Comparison of ENCODE assay signal across 8 cellular contexts in genomic region chr11:66282468-66283455, GRCh38. TPM values are rescaled to one million over a fixed set of nuclear protein-coding genes. Genes with fewer than 3 reads are reported as not detected.
DNase-seq lines count a peak whose midpoint lies in the region; ATAC-seq lines count a peak whose summit lies in the region.

No MANE protein-coding gene starts in this region.

- no CpG with 5 or more reads among the region's 35 CpGs for WGBS in mesendoderm (ENCODE audit: extremely low coverage, insufficient coverage, low lambda C conversion rate)

- no peak overlapping the region for H4K5ac ChIP-seq in mesendoderm (ENCODE audit: low read length)

- peaks cover 48% of the 10 kb centered on the region for H3K36me3 Mint-ChIP-seq in effector memory CD8-positive, alpha-beta T cell (ENCODE audit: insufficient read depth)

- H2AK5ac ChIP-seq in mesendoderm (ENCODE audit: low read length): no peak overlapping the region

- no peaks in the 10 kb centered on the region for H3K79me2 ChIP-seq in mesendoderm (ENCODE audit: control insufficient read depth, insufficient read depth, low read length)

- no peaks in the 10 kb centered on the region for H3K27me3 Mint-ChIP-seq in effector memory CD8-positive, alpha-beta T cell

- H3K4me3 ChIP-seq in mesendoderm (ENCODE audit: low read length): no peak overlapping the region

- peaks cover 2% of the 10 kb centered on the region for H3K79me1 ChIP-seq in mesendoderm (ENCODE audit: low read length)

- H3K23ac ChIP-seq in mesendoderm (ENCODE audit: low read length): no peak overlapping the region

- no peak overlapping the region for H2BK120ac ChIP-seq in mesendoderm (ENCODE audit: low read depth, low read length)

- no peak overlapping the region for H3K9ac ChIP-seq in mesendoderm (ENCODE audit: low read length)

- H3K4me3 Mint-ChIP-seq in effector memory CD8-positive, alpha-beta T cell: peak overlapping the region; percentile 55 to 58

- H3K27ac Mint-ChIP-seq in effector memory CD8-positive, alpha-beta T cell: peak overlapping the region; percentile 87 to 96

- no peak overlapping the region for H3K27ac ChIP-seq in mesendoderm (ENCODE audit: low read depth, low read length)

- no peak overlapping the region for H2BK5ac ChIP-seq in mesendoderm (ENCODE audit: low read length)

- H3K4me2 ChIP-seq in mesendoderm (ENCODE audit: low read length): no peak overlapping the region

- H4K8ac ChIP-seq in mesendoderm (ENCODE audit: low read depth, low read length): no peak overlapping the region

- no peak overlapping the region for H3K4ac ChIP-seq in mesendoderm (ENCODE audit: low read depth, low read length)

- H3K9me3 Mint-ChIP-seq in effector memory CD8-positive, alpha-beta T cell: no peaks in the 10 kb centered on the region

- no peak overlapping the region for H3K56ac ChIP-seq in mesendoderm (ENCODE audit: low read length)

- no peaks in the 10 kb centered on the region for H3K27me3 ChIP-seq in mesendoderm (ENCODE audit: insufficient read depth, low read length, poor library complexity)

- DNase-seq in D341Med (ENCODE audit: low spot score) (peak; percentile 97), HUDEP-2 (lab: John Stamatoyannopoulos, UW; ENCODE audit: unreplicated experiment in 76 of 76) (peak in 75 of 76 experiments; percentile 36 to 98 (median 94)), NOMO-1 (lab: John Stamatoyannopoulos, UW; ENCODE audit: unreplicated experiment in 2 of 2) (peak; percentile 94 to 97), mesendoderm (peak; percentile 99)
- peak; percentile 94 for DNase-seq in activated CD8-positive, alpha-beta memory T cell treated with anti-CD3 and anti-CD28 coated beads for 4 hours (ENCODE audit: low read depth in 2 of 2)
- DNase-seq in effector memory CD8-positive, alpha-beta T cell: peak; percentile 97 to 100 (median 99)
- peak; percentile 98 to 99 for DNase-seq in stimulated activated CD8-positive, alpha-beta memory T cell treated with anti-CD3 and anti-CD28 coated beads, Interleukin-15, amount 100 ng/mL, for 48 hours (ENCODE audit: low read depth in 2 of 2)

- H3K4me1 ChIP-seq in mesendoderm (ENCODE audit: control insufficient read depth, low read depth, low read length): no peaks in the 10 kb centered on the region

- peaks cover 29 to 37% of the 10 kb centered on the region in 2 donors for H3K4me1 Mint-ChIP-seq in effector memory CD8-positive, alpha-beta T cell (ENCODE audit: low read depth in 2 of 2)

- H3K18ac ChIP-seq in mesendoderm (ENCODE audit: low read length): no peak overlapping the region

- ATAC-seq in GM21390 (IDR thresholded peaks at IDR 0.05; ENCODE audit: unreplicated experiment): peak; percentile 75
- peak; percentile 84 for ATAC-seq in effector memory CD8-positive, alpha-beta T cell (replicated peaks)

- H2BK15ac ChIP-seq in mesendoderm (replicated peaks; ENCODE audit: low read depth): no peak overlapping the region

- no peaks in the 10 kb centered on the region for H3K36me3 ChIP-seq in mesendoderm (ENCODE audit: control insufficient read depth, insufficient read depth, low read length)

RNA-seq across cellular contexts. Expression of gene CNIH2, which starts 4.8 kb away (rescaled TPM):
- 7.9 TPM for polyA plus RNA-seq in mesendoderm (2013, experiment 1 of 2)
- polyA plus RNA-seq in mesendoderm (2013, experiment 2 of 2): 7.0 TPM

RNA-seq across cellular contexts. Expression of gene YIF1A, which starts 6.2 kb away (rescaled TPM):
- polyA plus RNA-seq in mesendoderm (2013, experiment 1 of 2): 142 TPM
- 138 TPM for polyA plus RNA-seq in mesendoderm (2013, experiment 2 of 2)

RNA-seq across cellular contexts. Expression of gene TMEM151A, which starts 8.9 kb away (rescaled TPM):
- polyA plus RNA-seq in mesendoderm (2013, experiment 1 of 2): 0.27 TPM
- polyA plus RNA-seq in mesendoderm (2013, experiment 2 of 2): 0.21 TPM

RNA-seq across cellular contexts. Expression of gene RAB1B, which starts 14.3 kb away (rescaled TPM):
- 110 TPM for polyA plus RNA-seq in mesendoderm (2013, experiment 1 of 2)
- polyA plus RNA-seq in mesendoderm (2013, experiment 2 of 2): 109 TPM

RNA-seq across cellular contexts. Expression of gene KLC2, which starts 25.3 kb away (rescaled TPM):
- polyA plus RNA-seq in mesendoderm (2013, experiment 1 of 2): 24.9 TPM
- polyA plus RNA-seq in mesendoderm (2013, experiment 2 of 2): 23.1 TPM
